Comparison of ENCODE assay signal across 1 cellular context in the genomic region with DNA sequence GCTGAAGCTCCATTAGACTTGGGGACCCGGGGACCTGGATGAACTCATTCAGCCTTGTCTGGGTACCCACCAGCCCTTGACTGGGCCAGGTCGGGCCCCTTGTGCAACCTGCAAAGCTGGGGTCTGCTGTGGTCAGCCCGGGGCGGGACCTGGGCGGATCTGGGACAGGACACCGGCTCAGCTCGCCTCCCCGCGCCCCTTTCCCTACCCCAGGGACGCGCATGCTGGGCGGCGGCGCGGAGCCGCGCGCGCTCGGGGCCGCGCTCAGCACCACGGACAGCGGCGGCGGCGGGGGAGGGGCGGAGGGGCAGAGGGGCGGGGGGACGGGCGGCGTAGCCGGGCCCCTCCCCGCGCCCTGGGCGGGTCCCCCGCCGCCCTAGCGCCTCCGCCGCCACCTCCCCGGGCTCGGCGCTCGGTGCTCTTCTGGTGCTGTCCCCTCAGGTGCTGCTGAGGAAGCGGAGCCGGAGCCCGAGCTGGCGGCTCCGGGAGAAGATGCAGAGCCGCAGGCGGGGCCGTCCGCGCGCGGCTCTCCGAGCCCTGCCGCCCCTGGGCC.
TF ChIP-seq lines count a peak whose summit lies in the region.

No MANE protein-coding gene starts in this region.

TF ChIP-seq in IMR-90, 13 proteins besides CTCF, POLR2A, EP300 and RAD21:
- no peak for TF ChIP-seq MAFK (IDR thresholded peaks at IDR 0.05; ENCODE audit: low read depth, low read length)
- TF ChIP-seq RCOR1 (IDR thresholded peaks at IDR 0.05; ENCODE audit: insufficient replicate concordance, low read length): no peak
- TF ChIP-seq BHLHE40 (IDR thresholded peaks at IDR 0.05; ENCODE audit: low read depth, low read length): no peak
- no peak for TF ChIP-seq SMC3 (IDR thresholded peaks at IDR 0.05; ENCODE audit: low read depth, low read length)
- no peak for TF ChIP-seq MXI1 (IDR thresholded peaks at IDR 0.05; ENCODE audit: borderline replicate concordance, low read depth, low read length)
